In the genomic region with DNA sequence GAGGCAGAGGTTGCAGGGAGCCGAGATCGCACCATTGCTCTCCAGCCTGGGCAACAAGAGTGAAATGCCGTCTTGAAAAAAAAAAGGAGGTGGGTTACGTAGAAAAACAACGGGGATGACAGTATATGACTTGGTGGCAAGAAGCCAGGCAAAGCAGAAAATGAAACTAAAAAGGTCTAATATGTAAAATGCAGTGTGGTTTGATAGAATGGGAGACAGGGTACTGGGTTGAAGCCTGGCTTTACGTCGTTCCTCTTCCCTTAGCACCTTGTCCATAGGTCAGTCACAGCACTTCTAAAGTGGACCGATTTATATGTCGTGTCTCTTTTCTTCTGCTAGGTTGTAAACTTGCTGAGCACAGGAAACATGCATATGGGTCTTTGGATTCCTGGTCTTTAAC, we compare ENCODE assay signal across 20 cellular contexts.
A peak's percentile ranks its signal among the peaks of the same experiment; 100 is the strongest.
DNase-seq lines count a peak whose midpoint lies in the region; ATAC-seq lines count a peak whose summit lies in the region.
"Had no signal": no experiment of that assay in that cellular context is flagged by ENCODE, and none has a peak within 500 bp of the region (broad histone marks: within the 10 kb centered on the region; RNA-seq: fewer than 3 reads in every experiment).

No MANE protein-coding gene starts in this region.

- CTCF ChIA-PET in naive thymus-derived CD4-positive, alpha-beta T cell (lab: Charles Lee): no interaction called here

- no peak for ATAC-seq in activated T-cell treated with anti-CD3 and anti-CD28 coated beads, Interleukin-2, amount 50 U/mL, for 4 hours
- ATAC-seq in GM18511 (IDR thresholded peaks at IDR 0.05; ENCODE audit: unreplicated experiment): peak; percentile 56
- no peak for ATAC-seq in naive thymus-derived CD4-positive, alpha-beta T cell
- ATAC-seq in HG03342 (IDR thresholded peaks at IDR 0.05; ENCODE audit: unreplicated experiment): no peak
- ATAC-seq: HCT116, heart right ventricle had no signal

- no peaks in the 10 kb centered on the region for H3K27me3 ChIP-seq in naive thymus-derived CD4-positive, alpha-beta T cell (ENCODE audit: control insufficient read depth in 2 of 2, insufficient read depth in 2 of 2, low read length in 2 of 2)
- H3K27me3 ChIP-seq: heart right ventricle, spleen, suprapubic skin had no signal

- no peaks in the 10 kb centered on the region for H3K27me3 Mint-ChIP-seq in activated T-cell treated with anti-CD3 and anti-CD28 coated beads, Interleukin-2, amount 50 U/mL, for 4 hours (ENCODE audit: low read depth)
- peaks cover 0 to 4% (median 0%) of the 10 kb centered on the region in 5 donors for H3K27me3 Mint-ChIP-seq in naive thymus-derived CD4-positive, alpha-beta T cell
- H3K27me3 Mint-ChIP-seq: activated naive CD4-positive, alpha-beta T cell treated with anti-CD3 and anti-CD28 coated beads, Interleukin-2, amount 10 ng/mL, durations not matched to agents 7 days and 5 days had no signal

- H3K4me3 ChIP-seq in naive thymus-derived CD4-positive, alpha-beta T cell (ENCODE audit: low read length): no peak overlapping the region
- H3K4me3 ChIP-seq: heart right ventricle, suprapubic skin had no signal

- H3K9me3 Mint-ChIP-seq in activated T-cell treated with anti-CD3 and anti-CD28 coated beads, Interleukin-2, amount 50 U/mL, for 4 hours: no peaks in the 10 kb centered on the region
- H3K9me3 Mint-ChIP-seq in naive thymus-derived CD4-positive, alpha-beta T cell: peaks cover 0 to 5% (median 0%) of the 10 kb centered on the region in 11 donors
- H3K9me3 Mint-ChIP-seq: activated naive CD4-positive, alpha-beta T cell treated with anti-CD3 and anti-CD28 coated beads, Interleukin-2, amount 10 ng/mL, durations not matched to agents 7 days and 5 days had no signal

- H3K9me3 ChIP-seq in naive thymus-derived CD4-positive, alpha-beta T cell (ENCODE audit: control insufficient read depth in 2 of 3, low read length in 3 of 3): no peaks in the 10 kb centered on the region
- H3K9me3 ChIP-seq: heart right ventricle, spleen, suprapubic skin had no signal

- H3K4me1 ChIP-seq in naive thymus-derived CD4-positive, alpha-beta T cell (ENCODE audit: control insufficient read depth in 2 of 2, insufficient read depth in 2 of 2, low read length in 2 of 2): no peaks in the 10 kb centered on the region
- H3K4me1 ChIP-seq: heart right ventricle, suprapubic skin had no signal

- intact Hi-C loops in naive thymus-derived CD4-positive, alpha-beta T cell (cut with micrococcal nuclease): no loop called here

- no peaks in the 10 kb centered on the region for H3K36me3 Mint-ChIP-seq in activated T-cell treated with anti-CD3 and anti-CD28 coated beads, Interleukin-2, amount 50 U/mL, for 4 hours (ENCODE audit: insufficient read depth)
- no peaks in the 10 kb centered on the region for H3K36me3 Mint-ChIP-seq in naive thymus-derived CD4-positive, alpha-beta T cell
- H3K36me3 Mint-ChIP-seq: activated naive CD4-positive, alpha-beta T cell treated with anti-CD3 and anti-CD28 coated beads, Interleukin-2, amount 10 ng/mL, durations not matched to agents 7 days and 5 days; CD14-positive monocyte had no signal

- no peaks in the 10 kb centered on the region for H3K36me3 ChIP-seq in naive thymus-derived CD4-positive, alpha-beta T cell (ENCODE audit: control insufficient read depth in 2 of 3, insufficient read depth in 3 of 3, low read length in 3 of 3)
- H3K36me3 ChIP-seq: heart right ventricle, spleen, suprapubic skin had no signal

- no peak for DNase-seq in activated T-cell treated with anti-CD3 and anti-CD28 coated beads, Interleukin-2, amount 50 U/mL, for 4 hours
- DNase-seq in activated T-cell treated with anti-CD3 and anti-CD28 coated beads, Interleukin-2, amount 50 U/mL, for 48 hours: no peak
- DNase-seq in NCI-H2029 treated with DMSO at 0.1 percent for 48 hours (lab: John Stamatoyannopoulos, UW) (peak; percentile 2), DMS153 (lab: John Stamatoyannopoulos, UW) (no peak), NCI-H2196 (lab: John Stamatoyannopoulos, UW; ENCODE audit: unreplicated experiment) (no peak)
- DNase-seq in naive thymus-derived CD4-positive, alpha-beta T cell: peak in 1 of 9 donors; percentile 12
- DNase-seq: activated naive CD4-positive, alpha-beta T cell treated with anti-CD3 and anti-CD28 coated beads, Interleukin-2, amount 10 ng/mL, durations not matched to agents 7 days and 5 days; DMS79 treated with DMSO at 0.1 percent for 48 hours; heart right ventricle; NCI-H187 treated with DMSO at 0.1 percent for 48 hours; NCI-H446; NK-92 treated with Interleukin-12 subunit alpha and Interleukin-12 subunit beta, amount 100 ng/mL, for 24 hours; retina; spleen had no signal

- no peak overlapping the region for H3K27ac ChIP-seq in naive thymus-derived CD4-positive, alpha-beta T cell (ENCODE audit: low read depth, low read length)
- H3K27ac ChIP-seq: heart right ventricle, KMS-11, spleen, suprapubic skin had no signal

- peaks cover 4% of the 10 kb centered on the region for H3K4me1 Mint-ChIP-seq in activated T-cell treated with anti-CD3 and anti-CD28 coated beads, Interleukin-2, amount 50 U/mL, for 4 hours (ENCODE audit: low read depth)
- H3K4me1 Mint-ChIP-seq in naive thymus-derived CD4-positive, alpha-beta T cell: peaks cover 0 to 9% (median 4%) of the 10 kb centered on the region in 7 donors
- H3K4me1 Mint-ChIP-seq: activated naive CD4-positive, alpha-beta T cell treated with anti-CD3 and anti-CD28 coated beads, Interleukin-2, amount 10 ng/mL, durations not matched to agents 7 days and 5 days had no signal

- POLR2A ChIA-PET in naive thymus-derived CD4-positive, alpha-beta T cell (lab: Charles Lee): no interaction called here

- peak overlapping the region in 1 of 9 donors; percentile 47 for H3K27ac Mint-ChIP-seq in naive thymus-derived CD4-positive, alpha-beta T cell
- H3K27ac Mint-ChIP-seq: activated naive CD4-positive, alpha-beta T cell treated with anti-CD3 and anti-CD28 coated beads, Interleukin-2, amount 10 ng/mL, durations not matched to agents 7 days and 5 days; CD14-positive monocyte had no signal

- H3K4me3 Mint-ChIP-seq in activated T-cell treated with anti-CD3 and anti-CD28 coated beads, Interleukin-2, amount 50 U/mL, for 4 hours: peak overlapping the region; percentile 39
- peak overlapping the region in 8 of 10 donors; percentile 0 to 70 (median 44) for H3K4me3 Mint-ChIP-seq in naive thymus-derived CD4-positive, alpha-beta T cell
- H3K4me3 Mint-ChIP-seq: activated naive CD4-positive, alpha-beta T cell treated with anti-CD3 and anti-CD28 coated beads, Interleukin-2, amount 10 ng/mL, durations not matched to agents 7 days and 5 days had no signal
